In genomic region chr19:43755256-43755801, GRCh38 we compare ENCODE assay signal across 8 cellular contexts. TPM values are rescaled to one million over a fixed set of nuclear protein-coding genes. Genes with fewer than 3 reads are reported as not detected.
DNase-seq lines count a peak whose midpoint lies in the region; ATAC-seq and TF ChIP-seq lines count a peak whose summit lies in the region.

No MANE protein-coding gene starts in this region.

- no peak overlapping the region for H2AFZ ChIP-seq in OCI-LY1 (ENCODE audit: low read length)

- H3K9ac ChIP-seq in HUES48 (ENCODE audit: low read depth, low read length), result peak overlapping the region; percentile 85
- H3K9ac ChIP-seq in OCI-LY1 (ENCODE audit: low read length), result peak overlapping the region; percentile 99

- H3K4me1 ChIP-seq in HUES48 (ENCODE audit: control insufficient read depth, insufficient read depth, low read length) (peaks cover 7% of the 10 kb centered on the region; the same call in 1 of the 2 replicates), OCI-LY1 (ENCODE audit: insufficient read depth, low read length, severe bottlenecking) (peaks cover 52% of the 10 kb centered on the region), mononuclear cell (ENCODE audit: insufficient read depth, low read length) (peaks cover 60% of the 10 kb centered on the region)

- DNase-seq in GF-D8 (lab: John Stamatoyannopoulos, UW) (peak; percentile 55), activated T-cell treated with anti-CD3 and anti-CD28 coated beads for 1 hour (ENCODE audit: low read depth) (peak; percentile 67), epidermal melanocyte (ENCODE audit: insufficient read length, low spot score) (peak; percentile 42)
- peak; percentile 47 to 62 for DNase-seq in stimulated activated CD8-positive, alpha-beta memory T cell treated with anti-CD3 and anti-CD28 coated beads, Interleukin-4, amount 100 ng/mL, for 4 hours (ENCODE audit: low read depth in 2 of 2, low spot score in 1 of 2)

- H3K36me3 ChIP-seq in HUES48 (ENCODE audit: control insufficient read depth, insufficient read depth, low read length) (peaks cover 13% of the 10 kb centered on the region), OCI-LY1 (ENCODE audit: insufficient read depth, low read length) (peaks cover 21% of the 10 kb centered on the region; the same call in 1 of the 2 replicates)

- H3K9me3 ChIP-seq in HUES48 (ENCODE audit: control insufficient read depth, insufficient read depth, low read length) (no peaks in the 10 kb centered on the region), OCI-LY1 (ENCODE audit: low read length) (no peaks in the 10 kb centered on the region), mononuclear cell (ENCODE audit: low read depth, low read length) (no peaks in the 10 kb centered on the region)

- peak overlapping the region; percentile 76 for H3K4me3 ChIP-seq in HUES48 (ENCODE audit: low read depth, low read length)
- H3K4me3 ChIP-seq in OCI-LY1 (ENCODE audit: low read depth, low read length, poor library complexity, severe bottlenecking), result peak overlapping the region; percentile 90
- H3K4me3 ChIP-seq in mononuclear cell (ENCODE audit: low read length), result peak overlapping the region; percentile 67

- H3K9me2 ChIP-seq in OCI-LY1 (ENCODE audit: low read depth, low read length), result no peaks in the 10 kb centered on the region

- H3K27ac ChIP-seq in HUES48 (ENCODE audit: low read depth, low read length) (peak overlapping the region; percentile 99), OCI-LY1 (ENCODE audit: low read depth, low read length, poor library complexity, severe bottlenecking) (peak overlapping the region; percentile 96)

- no peak for ATAC-seq in HG02852 (IDR thresholded peaks at IDR 0.05; ENCODE audit: unreplicated experiment)

- no peaks in the 10 kb centered on the region for H3K79me2 ChIP-seq in OCI-LY1 (ENCODE audit: insufficient read depth, low read length)

- H3F3A ChIP-seq in OCI-LY1 (ENCODE audit: insufficient read depth, low read length), result 0 out of 2 replicates have a peak, but pooled peaks cover 4% of the 10 kb centered on the region

- H3K27me3 ChIP-seq in HUES48 (ENCODE audit: control insufficient read depth, insufficient read depth, low read length) (no peaks in the 10 kb centered on the region), OCI-LY1 (ENCODE audit: insufficient read depth, low read length) (no peaks in the 10 kb centered on the region), mononuclear cell (ENCODE audit: insufficient read depth, low read length) (no peaks in the 10 kb centered on the region)

- H4K20me1 ChIP-seq in OCI-LY1 (ENCODE audit: insufficient read depth, low read length), result no peaks in the 10 kb centered on the region

- TF ChIP-seq CTCF in OCI-LY1 (IDR thresholded peaks at IDR 0.05; ENCODE audit: low read length), result no peak

- peak overlapping the region; percentile 85 for H3K4me2 ChIP-seq in OCI-LY1 (ENCODE audit: low read length)

RNA-seq across cellular contexts. Expression of gene SMG9, which starts 0.6 kb away (rescaled TPM):
- total RNA-seq in mononuclear cell, result 11.4 TPM

RNA-seq across cellular contexts. Expression of gene KCNN4, which starts 25.4 kb away (rescaled TPM):
- 9.9 TPM for total RNA-seq in mononuclear cell

RNA-seq across cellular contexts. Expression of gene IRGC, which starts 39.5 kb away (rescaled TPM):
- total RNA-seq in mononuclear cell, result not detected

RNA-seq across cellular contexts. Expression of gene LYPD5, which starts 46.9 kb away (rescaled TPM):
- total RNA-seq in mononuclear cell, result not detected
